Comparison of ENCODE assay signal across 11 cellular contexts in genomic region chr9:37972346-37972745, GRCh38.
DNase-seq lines count a peak whose midpoint lies in the region; ATAC-seq and TF ChIP-seq lines count a peak whose summit lies in the region.
"Had no signal": no experiment of that assay in that cellular context is flagged by ENCODE, and none has a peak within 500 bp of the region (broad histone marks: within the 10 kb centered on the region; RNA-seq: fewer than 3 reads in every experiment).

No MANE protein-coding gene starts in this region.

- peaks cover 21 to 56% of the 10 kb centered on the region in 2 experiments for H3K36me3 ChIP-seq in mesenchymal stem cell (ENCODE audit: control insufficient read depth in 1 of 2, insufficient read depth in 2 of 2, low read depth in 1 of 2, low read length in 2 of 2)
- no peaks in the 10 kb centered on the region for H3K36me3 ChIP-seq in transverse colon

- no peak for TF ChIP-seq EP300 in transverse colon (IDR thresholded peaks at IDR 0.05; ENCODE audit: low read depth)

- no peak overlapping the region for H2BK120ac ChIP-seq in mesenchymal stem cell (ENCODE audit: low read depth, low read length)

- H3K4me1 Mint-ChIP-seq in brain, result peaks cover 11% of the 10 kb centered on the region

- TF ChIP-seq CTCF in AG10803 (conservative IDR thresholded peaks at IDR 0.05; ENCODE audit: low read length) (peak; percentile 30), brain (conservative IDR thresholded peaks at IDR 0.05) (no peak), transverse colon (IDR thresholded peaks at IDR 0.05) (no peak)

- peak overlapping the region in 1 of 2 experiments; percentile 15 for H2BK12ac ChIP-seq in mesenchymal stem cell (ENCODE audit: low read length in 2 of 2)

- no peak overlapping the region for H3K4ac ChIP-seq in mesenchymal stem cell (ENCODE audit: low read depth in 1 of 2, low read length in 2 of 2)

- H3K27ac ChIP-seq in mesenchymal stem cell (ENCODE audit: low read length, poor library complexity, severe bottlenecking) (peak overlapping the region; percentile 26), transverse colon (no peak overlapping the region)
- H3K27ac ChIP-seq: C4-2B had no signal

- H4K8ac ChIP-seq in mesenchymal stem cell (ENCODE audit: low read length), result no peak overlapping the region

- no peak overlapping the region for H2BK5ac ChIP-seq in mesenchymal stem cell (ENCODE audit: low read depth, low read length, poor library complexity, severe bottlenecking)

- H3K9ac ChIP-seq in mesenchymal stem cell (ENCODE audit: low read length), result no peak overlapping the region

- H3K9me3 Mint-ChIP-seq in brain, result peaks cover 0 to 2% (median 0%) of the 10 kb centered on the region in 5 experiments

- H2AFZ ChIP-seq in mesenchymal stem cell (ENCODE audit: low read depth, low read length), result no peak overlapping the region

- peak overlapping the region in 1 of 2 experiments; percentile 11 for H3K14ac ChIP-seq in mesenchymal stem cell (ENCODE audit: low read length in 2 of 2)

- H3K23ac ChIP-seq in mesenchymal stem cell (ENCODE audit: low read length in 2 of 2), result no peak overlapping the region

- H3K4me1 ChIP-seq in mesenchymal stem cell (ENCODE audit: control insufficient read depth, insufficient read depth, low read depth, low read length) (peaks cover 55% of the 10 kb centered on the region), transverse colon (peaks cover 9 to 35% (median 31%) of the 10 kb centered on the region in 4 donors)

- H3K27me3 Mint-ChIP-seq in brain, result no peaks in the 10 kb centered on the region

- WGBS in mesenchymal stem cell, result 72% methylated on average over 2 of the region's 2 CpGs
- 64% methylated on average over 2 of the region's 2 CpGs; no CpG with 5 or more reads in 1 of the 2 donors for WGBS in transverse colon (ENCODE audit: low coverage in 1 of 2), 2 donors

- intact Hi-C loops in transverse colon (cut with DNase I; ENCODE audit: low total_unique reads), result no loop called here

- DNase-seq in AG10803 (ENCODE audit: low read depth), result no peak
- peak; percentile 5 to 29 for DNase-seq in Kasumi-1 (lab: John Stamatoyannopoulos, UW)
- no peak for DNase-seq in mesenchymal stem cell
- no peak for DNase-seq in transverse colon
- no peak for DNase-seq in NCI-H2171 treated with DMSO at 0.1 percent for 48 hours (lab: John Stamatoyannopoulos, UW)
- DNase-seq in SW480 (ENCODE audit: low spot score), result no peak
- DNase-seq: H7, NCI-H2029 had no signal

- H3K4me3 ChIP-seq in AG10803 (ENCODE audit: low read length) (no peak overlapping the region), mesenchymal stem cell (ENCODE audit: insufficient read depth in 1 of 2, low read depth in 1 of 2, low read length in 2 of 2) (no peak overlapping the region), transverse colon (no peak overlapping the region)

- in situ Hi-C loops in transverse colon (cut with MboI; ENCODE audit: low pct_ligation_motif_present in 1 of 4, low pct_unique_long_range_greater_than_20kb in 1 of 4, low sequenced_read_pairs in 3 of 4), result no loop called here

- H3K4me3 Mint-ChIP-seq in brain, result no peak overlapping the region

- peaks cover 20% of the 10 kb centered on the region for H3K79me1 ChIP-seq in mesenchymal stem cell (replicated peaks; ENCODE audit: low read length, poor library complexity, severe bottlenecking)

- peak overlapping the region in 1 of 2 experiments; percentile 68 for H3K18ac ChIP-seq in mesenchymal stem cell (ENCODE audit: low read depth in 1 of 2, low read length in 2 of 2)

- H3K27ac Mint-ChIP-seq in brain, result peak overlapping the region in 4 of 5 experiments; percentile 1 to 46 (median 14)

- H3K27me3 ChIP-seq in mesenchymal stem cell (ENCODE audit: control insufficient read depth in 1 of 2, insufficient read depth in 1 of 2, low read length in 2 of 2), result no peaks in the 10 kb centered on the region
- no peaks in the 10 kb centered on the region for H3K27me3 ChIP-seq in transverse colon

- no peak for ATAC-seq in GM18870 (IDR thresholded peaks at IDR 0.05; ENCODE audit: unreplicated experiment)

- no peak for TF ChIP-seq POLR2A in transverse colon (IDR thresholded peaks at IDR 0.05)

- no peak overlapping the region for H3K4me2 ChIP-seq in mesenchymal stem cell (ENCODE audit: low read length, poor library complexity, severe bottlenecking)

- peaks cover 14% of the 10 kb centered on the region for H3K36me3 Mint-ChIP-seq in brain

- no peak overlapping the region for H4K91ac ChIP-seq in mesenchymal stem cell (ENCODE audit: low read length)

- H2AK5ac ChIP-seq in mesenchymal stem cell (ENCODE audit: low read length, severe bottlenecking), result peak overlapping the region; percentile 32

- peak overlapping the region; percentile 20 for H2BK15ac ChIP-seq in mesenchymal stem cell (ENCODE audit: low read depth, poor library complexity, severe bottlenecking)

- H3K9me3 ChIP-seq in mesenchymal stem cell (ENCODE audit: control insufficient read depth, low read length) (no peaks in the 10 kb centered on the region), transverse colon (no peaks in the 10 kb centered on the region)

Comparison
In these comparisons a context has a peak if more than half of its experiments do, and no peak if none do; other contexts are left out.
1. DNase-seq: peak in Kasumi-1 (2 of 2); none in AG10803 (single experiment), mesenchymal stem cell (single experiment), transverse colon (single experiment), NCI-H2171 treated with DMSO at 0.1 percent for 48 hours (single experiment) and SW480 (single experiment).